Comparison of ENCODE assay signal across 15 cellular contexts in the genomic region with DNA sequence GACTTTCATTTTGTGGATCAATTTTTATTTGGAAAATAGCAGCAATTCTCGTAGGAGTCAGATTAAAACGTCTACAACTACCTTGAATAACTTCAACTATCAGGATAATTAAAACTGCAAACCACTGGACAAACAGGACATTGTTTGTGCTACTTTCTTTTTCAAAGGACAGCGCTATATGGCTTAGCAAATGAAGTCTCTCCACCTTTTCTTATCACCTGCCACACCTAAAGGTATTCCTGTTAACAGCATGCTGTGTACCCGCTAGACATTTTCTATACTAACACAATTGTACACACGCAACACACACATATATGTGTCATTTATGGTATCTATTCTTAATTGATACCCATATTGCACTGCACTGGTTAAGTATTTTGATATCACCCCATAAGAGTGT. TPM values are rescaled to one million over a fixed set of nuclear protein-coding genes. Genes with fewer than 3 reads are reported as not detected.
A peak's percentile ranks its signal among the peaks of the same experiment; 100 is the strongest.
DNase-seq lines count a peak whose midpoint lies in the region; ATAC-seq and TF ChIP-seq lines count a peak whose summit lies in the region.
"Had no signal": no experiment of that assay in that cellular context is flagged by ENCODE, and none has a peak within 500 bp of the region (broad histone marks: within the 10 kb centered on the region; RNA-seq: fewer than 3 reads in every experiment).

No MANE protein-coding gene starts in this region.

- CTCF ChIA-PET in activated CD8-positive, alpha-beta T cell treated with anti-CD3 and anti-CD28 coated beads, Interleukin-2, amount 10 ng/mL, durations not matched to agents 7 days and 5 days (lab: Charles Lee) = no interaction called here

- intact Hi-C loops in mucosa of descending colon (cut with DNase I, micrococcal nuclease) = no loop called here

- H3K4me3 Mint-ChIP-seq in activated CD8-positive, alpha-beta T cell treated with anti-CD3 and anti-CD28 coated beads, Interleukin-2, amount 10 ng/mL, durations not matched to agents 7 days and 5 days = no peak overlapping the region
- H3K4me3 Mint-ChIP-seq: B cell; CD4-positive, alpha-beta T cell; CD8-positive, alpha-beta T cell had no signal

- peaks cover 6% of the 10 kb centered on the region for H3K27me3 Mint-ChIP-seq in activated CD8-positive, alpha-beta T cell treated with anti-CD3 and anti-CD28 coated beads, Interleukin-2, amount 10 ng/mL, durations not matched to agents 7 days and 5 days (ENCODE audit: low read depth)
- H3K27me3 Mint-ChIP-seq: B cell; CD4-positive, alpha-beta T cell had no signal

- H3K9me3 ChIP-seq in mucosa of descending colon = no peaks in the 10 kb centered on the region
- H3K9me3 ChIP-seq: A549, Caco-2 had no signal

- no peak overlapping the region for H3K27ac Mint-ChIP-seq in activated CD8-positive, alpha-beta T cell treated with anti-CD3 and anti-CD28 coated beads, Interleukin-2, amount 10 ng/mL, durations not matched to agents 7 days and 5 days
- H3K27ac Mint-ChIP-seq: B cell; CD4-positive, alpha-beta T cell; CD8-positive, alpha-beta T cell had no signal

- H3K36me3 ChIP-seq in mucosa of descending colon (ENCODE audit: low read depth) = no peaks in the 10 kb centered on the region

- H3K4me1 Mint-ChIP-seq in activated CD8-positive, alpha-beta T cell treated with anti-CD3 and anti-CD28 coated beads, Interleukin-2, amount 10 ng/mL, durations not matched to agents 7 days and 5 days (ENCODE audit: low read depth) = no peaks in the 10 kb centered on the region
- H3K4me1 Mint-ChIP-seq: B cell had no signal

- ATAC-seq in mucosa of descending colon (peak; percentile 77), GM19452 (IDR thresholded peaks at IDR 0.05; ENCODE audit: unreplicated experiment) (no peak)
- no peak for ATAC-seq in activated CD8-positive, alpha-beta T cell treated with anti-CD3 and anti-CD28 coated beads, Interleukin-2, amount 10 ng/mL, durations not matched to agents 7 days and 5 days
- ATAC-seq: A549; CD8-positive, alpha-beta T cell had no signal

- no peak for TF ChIP-seq CTCF in mucosa of descending colon (IDR thresholded peaks at IDR 0.05)

- no peaks in the 10 kb centered on the region for H3K9me3 Mint-ChIP-seq in activated CD8-positive, alpha-beta T cell treated with anti-CD3 and anti-CD28 coated beads, Interleukin-2, amount 10 ng/mL, durations not matched to agents 7 days and 5 days (ENCODE audit: insufficient read depth)
- H3K9me3 Mint-ChIP-seq: CD4-positive, alpha-beta T cell; CD8-positive, alpha-beta T cell had no signal

- no peaks in the 10 kb centered on the region for H3K36me3 Mint-ChIP-seq in activated CD8-positive, alpha-beta T cell treated with anti-CD3 and anti-CD28 coated beads, Interleukin-2, amount 10 ng/mL, durations not matched to agents 7 days and 5 days (ENCODE audit: low read depth)
- H3K36me3 Mint-ChIP-seq: CD8-positive, alpha-beta T cell had no signal

- H3K4me1 ChIP-seq in mucosa of descending colon (ENCODE audit: low read depth) = no peaks in the 10 kb centered on the region
- H3K4me1 ChIP-seq: A549; BLaER1 treated with 17β-estradiol and CSF1 and Interleukin-3, amounts not matched to agents 10 nM and 100 nM had no signal

- H3K4me3 ChIP-seq in mucosa of descending colon = no peak overlapping the region
- H3K4me3 ChIP-seq: A549; BLaER1 treated with 17β-estradiol and CSF1 and Interleukin-3, amounts not matched to agents 10 nM and 100 nM had no signal

- DNase-seq in NCI-H146 (lab: John Stamatoyannopoulos, UW) (peak; percentile 1), NCI-H146 treated with DMSO at 0.1 percent for 48 hours (lab: John Stamatoyannopoulos, UW; ENCODE audit: unreplicated experiment) (no peak), mucosa of descending colon (no peak)
- DNase-seq in activated CD8-positive, alpha-beta T cell treated with anti-CD3 and anti-CD28 coated beads, Interleukin-2, amount 10 ng/mL, durations not matched to agents 7 days and 5 days = no peak
- DNase-seq: AML-193; Caco-2; Calu3; CD4-positive, alpha-beta T cell; CD8-positive, alpha-beta T cell; DMS79 treated with DMSO at 0.1 percent for 48 hours; GF-D8 had no signal

- POLR2A ChIA-PET in activated CD8-positive, alpha-beta T cell treated with anti-CD3 and anti-CD28 coated beads, Interleukin-2, amount 10 ng/mL, durations not matched to agents 7 days and 5 days (lab: Charles Lee) = no interaction called here

RNA-seq across cellular contexts. Expression of a gene that starts 19.2 kb away (rescaled TPM):
- total RNA-seq in mucosa of descending colon = 1 to 10 TPM in 2 of 3 donors, under 1 TPM in 1; 0.61 to 1.7 (median 1.2) TPM
- total RNA-seq in activated CD8-positive, alpha-beta T cell treated with anti-CD3 and anti-CD28 coated beads, Interleukin-2, amount 10 ng/mL, durations not matched to agents 7 days and 5 days = under 1 TPM; 0.23 to 0.47 TPM
- total RNA-seq: B cell; CD8-positive, alpha-beta T cell had no signal
